ENCODE assay signal across 20 cellular contexts in genomic region chr1:8303876-8304275, GRCh38. TPM values are rescaled to one million over a fixed set of nuclear protein-coding genes. Genes with fewer than 3 reads are reported as not detected.
"Had no signal": no experiment of that assay in that cellular context is flagged by ENCODE, and none has a peak within 500 bp of the region (broad histone marks: within the 10 kb centered on the region; RNA-seq: fewer than 3 reads in every experiment).

No MANE protein-coding gene starts in this region.

- DNase-seq: Kasumi-1, MM.1S, NCI-H1092 treated with DMSO at 0.1 percent for 48 hours, NCI-H1436, NCI-H187, NCI-H2029, NCI-H2081 treated with DMSO at 0.1 percent for 48 hours, NCI-H2171, NCI-H446, NCI-H510A, NCI-H524 treated with DMSO at 0.1 percent for 48 hours, NCI-H69, NCI-H774, SHP77 had no signal

- H3K4me3 ChIP-seq: K562 had no signal

- ATAC-seq: HepG2, K562, SK-N-SH treated with all-trans-retinoic acid at 6 μM for 48 hours had no signal

- H3K9ac ChIP-seq: KMS-11 had no signal

- H3K27ac ChIP-seq: KMS-11, RWPE1 had no signal

- H3K4me2 ChIP-seq: KMS-11 had no signal

RNA-seq across cellular contexts. Expression of gene SLC45A1, which starts 14.0 kb away (rescaled TPM):
- total RNA-seq: HepG2, HT1080, K562 had no signal
- polyA plus RNA-seq: HepG2, K562 had no signal
